ENCODE assay signal across 8 cellular contexts in genomic region chr16:28880589-28880915, GRCh38. TPM values are rescaled to one million over a fixed set of nuclear protein-coding genes. Genes with fewer than 3 reads are reported as not detected.
DNase-seq lines count a peak whose midpoint lies in the region; ATAC-seq and TF ChIP-seq lines count a peak whose summit lies in the region.

No MANE protein-coding gene starts in this region.

- H4K20me1 ChIP-seq in BLaER1, result peaks cover 15% of the 10 kb centered on the region

- peak overlapping the region; percentile 80; the same call in 1 of the 2 replicates for H3K9ac ChIP-seq in BLaER1
- H3K9ac ChIP-seq in HUES64 (ENCODE audit: low read depth, low read length), result peak overlapping the region; percentile 62

- peaks cover 3 to 14% (median 9%) of the 10 kb centered on the region in 5 donors for H3K27me3 Mint-ChIP-seq in naive thymus-derived CD4-positive, alpha-beta T cell

- H3K4me3 ChIP-seq in BLaER1 (peak overlapping the region; percentile 78), HUES64 (ENCODE audit: low read length) (peak overlapping the region; percentile 87), brain microvascular endothelial cell (ENCODE audit: low read depth, low read length) (peak overlapping the region; percentile 46)
- H3K4me3 ChIP-seq in naive thymus-derived CD4-positive, alpha-beta T cell (ENCODE audit: low read length), result peak overlapping the region; percentile 92

- in situ Hi-C loops in brain microvascular endothelial cell (cut with HindIII; ENCODE audit: low pct_ligation_motif_present, low sequenced_read_pairs), result no loop called here

- WGBS in HUES64, result 18% methylated on average over 11 of the region's 11 CpGs

- peak overlapping the region; percentile 99 for H3K4me2 ChIP-seq in BLaER1

- POLR2A ChIA-PET in naive thymus-derived CD4-positive, alpha-beta T cell (lab: Charles Lee), result interaction anchor here (0.9 to 1.9 kb wide), 2 partner anchors 14 to 45 kb away, joined by 3 to 8 read pairs; partner anchors contain the start of gene RABEP2

- H3K27ac ChIP-seq in BLaER1 (peak overlapping the region; percentile 55; the same call in 1 of the 2 replicates), HUES64 (ENCODE audit: low read depth, low read length) (peak overlapping the region; percentile 71; the same call in 1 of the 2 replicates), brain microvascular endothelial cell (no peak overlapping the region)
- no peak overlapping the region for H3K27ac ChIP-seq in naive thymus-derived CD4-positive, alpha-beta T cell (ENCODE audit: low read depth, low read length)

- H3K4me1 Mint-ChIP-seq in naive thymus-derived CD4-positive, alpha-beta T cell, result peaks cover 0 to 19% (median 15%) of the 10 kb centered on the region in 7 donors

- peaks cover 0 to 4% (median 0%) of the 10 kb centered on the region in 5 donors for H3K36me3 Mint-ChIP-seq in naive thymus-derived CD4-positive, alpha-beta T cell

- no peak for ATAC-seq in naive thymus-derived CD4-positive, alpha-beta T cell
- no peak for ATAC-seq in HG03175 (IDR thresholded peaks at IDR 0.05; ENCODE audit: unreplicated experiment)

- H3K9me3 ChIP-seq in BLaER1 (no peaks in the 10 kb centered on the region), HUES64 (ENCODE audit: insufficient read depth, low read depth, low read length) (no peaks in the 10 kb centered on the region)
- H3K9me3 ChIP-seq in naive thymus-derived CD4-positive, alpha-beta T cell (ENCODE audit: control insufficient read depth in 2 of 3, low read length in 3 of 3), result no peaks in the 10 kb centered on the region

- peak overlapping the region; percentile 75 to 91 (median 84) for H3K4me3 Mint-ChIP-seq in naive thymus-derived CD4-positive, alpha-beta T cell

- DNase-seq in brain microvascular endothelial cell, result no peak
- no peak for DNase-seq in naive thymus-derived CD4-positive, alpha-beta T cell
- no peak for DNase-seq in C1 segment of cervical spinal cord (lab: John Stamatoyannopoulos, UW)
- DNase-seq in NK-92 (lab: John Stamatoyannopoulos, UW; ENCODE audit: unreplicated experiment), result no peak
- DNase-seq in occipital lobe (lab: John Stamatoyannopoulos, UW), result no peak

- H3K9me3 Mint-ChIP-seq in naive thymus-derived CD4-positive, alpha-beta T cell, result peaks cover 0 to 3% (median 0%) of the 10 kb centered on the region in 11 donors

- intact Hi-C loops in naive thymus-derived CD4-positive, alpha-beta T cell (cut with micrococcal nuclease), result loop anchor here (1.0 kb wide), 2 partner anchors 17 to 34 kb away; partner anchors contain the start of genes SH2B1 (in 1 of the 2) and TUFM (in 1 of the 2)

- H3K27me3 ChIP-seq in BLaER1 (no peaks in the 10 kb centered on the region), HUES64 (ENCODE audit: insufficient read depth, low read length) (peaks cover 11% of the 10 kb centered on the region), brain microvascular endothelial cell (replicated peaks) (no peaks in the 10 kb centered on the region)
- no peaks in the 10 kb centered on the region for H3K27me3 ChIP-seq in naive thymus-derived CD4-positive, alpha-beta T cell (ENCODE audit: control insufficient read depth in 2 of 2, insufficient read depth in 2 of 2, low read length in 2 of 2)

- H3K36me3 ChIP-seq in BLaER1 (no peaks in the 10 kb centered on the region), HUES64 (ENCODE audit: insufficient read depth, low read length) (no peaks in the 10 kb centered on the region), brain microvascular endothelial cell (replicated peaks) (no peaks in the 10 kb centered on the region)
- H3K36me3 ChIP-seq in naive thymus-derived CD4-positive, alpha-beta T cell (ENCODE audit: control insufficient read depth in 2 of 3, insufficient read depth in 3 of 3, low read length in 3 of 3), result no peaks in the 10 kb centered on the region

- no peak for TF ChIP-seq CTCF in brain microvascular endothelial cell (IDR thresholded peaks at IDR 0.05; ENCODE audit: low read depth, low read length, missing control alignments)

- H3K4me1 ChIP-seq in BLaER1 (peaks cover 62% of the 10 kb centered on the region), HUES64 (ENCODE audit: insufficient read depth, low read length) (peaks cover 29% of the 10 kb centered on the region)
- H3K4me1 ChIP-seq in naive thymus-derived CD4-positive, alpha-beta T cell (ENCODE audit: control insufficient read depth in 2 of 2, insufficient read depth in 2 of 2, low read length in 2 of 2), result peaks cover 0 to 16% of the 10 kb centered on the region in 2 donors

- CTCF ChIA-PET in naive thymus-derived CD4-positive, alpha-beta T cell (lab: Charles Lee), result interaction anchor here (0.6 to 0.9 kb wide), 2 partner anchors 36 to 67 kb away, joined by 3 to 5 read pairs; no protein-coding TSS in a partner anchor

- H3K27ac Mint-ChIP-seq in naive thymus-derived CD4-positive, alpha-beta T cell, result peak overlapping the region in 3 of 9 donors; percentile 6 to 87 (median 72)

RNA-seq across cellular contexts. Expression of gene ATP2A1, which starts 2.3 kb away (rescaled TPM):
- polyA plus RNA-seq in HUES64 (2013, experiment 1 of 2), result 1.2 TPM
- 1.1 TPM for polyA plus RNA-seq in HUES64 (2013, experiment 2 of 2)
- 1 to 10 TPM in 2 of 5 experiments, under 1 TPM in 3; 0.32 to 1.6 (median 0.89) TPM for total RNA-seq in naive thymus-derived CD4-positive, alpha-beta T cell
- polyA plus RNA-seq in naive thymus-derived CD4-positive, alpha-beta T cell, result not detected
- total RNA-seq in occipital lobe, result 0.16 TPM

RNA-seq across cellular contexts. Expression of gene SH2B1, which starts 16.9 kb away (rescaled TPM):
- 21.0 TPM for polyA plus RNA-seq in HUES64 (2013, experiment 1 of 2)
- 24.9 TPM for polyA plus RNA-seq in HUES64 (2013, experiment 2 of 2)
- total RNA-seq in naive thymus-derived CD4-positive, alpha-beta T cell, result 100 to 1,000 TPM in 2 of 5 experiments, 10 to 100 TPM in 3; 66.8 to 145 (median 77.8) TPM
- polyA plus RNA-seq in naive thymus-derived CD4-positive, alpha-beta T cell, result 1 to 10 TPM; 1.9 to 3.1 TPM
- 15.1 TPM for total RNA-seq in occipital lobe

RNA-seq across cellular contexts. Expression of gene TUFM, which starts 34.4 kb away (rescaled TPM):
- 124 TPM for polyA plus RNA-seq in HUES64 (2013, experiment 1 of 2)
- 120 TPM for polyA plus RNA-seq in HUES64 (2013, experiment 2 of 2)
- total RNA-seq in naive thymus-derived CD4-positive, alpha-beta T cell, result 100 to 1,000 TPM in 2 of 5 experiments, 10 to 100 TPM in 3; 89.7 to 140 (median 95.2) TPM
- 100 to 1,000 TPM; 125 to 139 TPM for polyA plus RNA-seq in naive thymus-derived CD4-positive, alpha-beta T cell
- total RNA-seq in occipital lobe, result 56.6 TPM

RNA-seq across cellular contexts. Expression of gene RABEP2, which starts 44.5 kb away (rescaled TPM):
- 7.6 TPM for polyA plus RNA-seq in HUES64 (2013, experiment 1 of 2)
- polyA plus RNA-seq in HUES64 (2013, experiment 2 of 2), result 6.0 TPM
- 10 to 100 TPM; 19.9 to 30.3 (median 27.3) TPM for total RNA-seq in naive thymus-derived CD4-positive, alpha-beta T cell
- 1 to 10 TPM; 4.4 to 7.5 TPM for polyA plus RNA-seq in naive thymus-derived CD4-positive, alpha-beta T cell
- total RNA-seq in occipital lobe, result 17.8 TPM

RNA-seq across cellular contexts. Expression of gene CD19, which starts 51.2 kb away (rescaled TPM):
- polyA plus RNA-seq in HUES64 (2013, experiment 1 of 2), result not detected
- polyA plus RNA-seq in HUES64 (2013, experiment 2 of 2), result not detected
- 1 to 10 TPM in 1 of 5 experiments, under 1 TPM in 4; 0.22 to 3.0 (median 0.32) TPM for total RNA-seq in naive thymus-derived CD4-positive, alpha-beta T cell
- polyA plus RNA-seq in naive thymus-derived CD4-positive, alpha-beta T cell, result under 1 TPM; 0.40 to 0.58 TPM
- not detected for total RNA-seq in occipital lobe

Comparison
In these comparisons a context has a peak if more than half of its experiments do, and no peak if none do; other contexts are left out.
1. H3K27ac ChIP-seq: peak in BLaER1 (single experiment) and HUES64 (single experiment); none in brain microvascular endothelial cell (single experiment) and naive thymus-derived CD4-positive, alpha-beta T cell (single experiment).
2. Peak in every context shown above with its lines, with median percentiles within 50 percentile points of each other: H3K4me3 ChIP-seq.